ENCODE assay signal across 21 cellular contexts in the genomic region with DNA sequence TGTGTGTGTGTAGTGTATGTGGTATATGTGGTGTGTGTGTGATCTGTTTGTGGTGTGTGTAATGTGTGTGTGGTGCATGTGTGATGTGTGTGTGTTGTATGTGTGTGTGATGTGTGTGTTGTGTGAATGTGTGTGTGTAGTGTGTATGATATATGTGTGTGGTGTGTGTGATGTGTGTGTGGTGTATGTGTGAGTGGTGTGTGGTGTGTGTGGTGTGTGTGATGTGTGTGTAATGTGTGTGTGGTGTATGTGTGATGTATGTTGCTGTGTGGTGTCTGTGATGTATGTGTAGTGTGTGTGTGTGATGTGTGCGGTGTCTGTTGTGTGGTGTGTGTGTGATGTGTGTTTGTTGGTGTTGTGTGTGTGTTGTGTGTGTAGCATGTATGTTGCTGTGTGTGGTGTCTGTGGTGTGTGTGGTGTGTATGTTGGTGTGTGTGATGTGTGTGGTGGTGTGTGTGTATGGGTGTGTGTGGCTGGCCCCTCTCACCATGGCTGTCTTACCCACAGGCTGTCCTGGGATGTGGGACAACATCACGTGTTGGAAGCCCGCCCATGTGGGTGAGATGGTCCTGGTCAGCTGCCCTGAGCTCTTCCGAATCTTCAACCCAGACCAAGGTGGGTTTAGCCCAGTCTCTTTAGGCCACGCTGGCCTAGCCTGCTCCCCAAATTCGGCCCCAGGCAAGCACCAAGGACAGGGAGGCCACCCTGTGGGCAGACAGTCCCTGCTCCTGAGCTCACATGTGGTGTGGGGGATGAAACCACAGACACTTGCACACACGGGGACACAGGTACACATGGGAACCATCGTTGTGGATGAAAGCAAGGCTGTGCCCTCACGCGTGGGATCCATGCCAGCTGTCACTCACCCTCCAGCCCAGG. TPM values are rescaled to one million over a fixed set of nuclear protein-coding genes. Genes with fewer than 3 reads are reported as not detected.
DNase-seq lines count a peak whose midpoint lies in the region; ATAC-seq, FAIRE-seq and TF ChIP-seq lines count a peak whose summit lies in the region.
"Had no signal": no experiment of that assay in that cellular context is flagged by ENCODE, and none has a peak within 500 bp of the region (broad histone marks: within the 10 kb centered on the region; RNA-seq: fewer than 3 reads in every experiment).

No MANE protein-coding gene starts in this region.

- H2BK20ac ChIP-seq in H1 (ENCODE audit: low read length) = peak overlapping the region; percentile 10; the same call in 1 of the 2 replicates

- DNase-seq in GM19239 (ENCODE audit: insufficient read length, low spot score) = no peak
- peak; percentile 25 for DNase-seq in RWPE2 (ENCODE audit: low spot score)
- no peak for DNase-seq in H1 (ENCODE audit: low read depth in 1 of 2, low spot score in 2 of 2)
- DNase-seq in posterior vena cava (ENCODE audit: low spot score) = peak; percentile 58
- DNase-seq: Calu3; CD8-positive, alpha-beta T cell; GF-D8; MM.1S; NCI-H1105; NCI-H2081; NCI-H748 treated with DMSO at 0.1 percent for 48 hours; OCI-M1 had no signal

- H4K8ac ChIP-seq in H1 (ENCODE audit: extremely low read depth, insufficient read depth, low read length) = peak overlapping the region; percentile 15; the same call in 1 of the 2 replicates

- H4K20me1 ChIP-seq in H1 (replicated peaks in 1 of 2; ENCODE audit: control insufficient read depth in 1 of 2, insufficient read depth in 2 of 2, low read length in 2 of 2) = peaks cover 0 to 10% of the 10 kb centered on the region in 2 experiments
- H4K20me1 ChIP-seq: BLaER1 treated with 17β-estradiol and CSF1 and Interleukin-3, amounts not matched to agents 10 nM and 100 nM had no signal

- no peak overlapping the region for H3K18ac ChIP-seq in H1 (ENCODE audit: extremely low read depth, low read length)

- no peak overlapping the region; the same call in 1 of the 2 replicates for H2AK5ac ChIP-seq in H1 (ENCODE audit: low read depth, low read length)

- no peaks in the 10 kb centered on the region for H3K79me2 ChIP-seq in H1 (ENCODE audit: control insufficient read depth in 1 of 2, insufficient read depth in 2 of 2, low read length in 2 of 2)

- H2BK12ac ChIP-seq in H1 (ENCODE audit: low read depth, low read length) = peak overlapping the region; percentile 6; the same call in 1 of the 2 replicates

- no peaks in the 10 kb centered on the region for H3K9me3 ChIP-seq in RWPE2 (ENCODE audit: severe bottlenecking)
- H3K9me3 ChIP-seq in H1 (ENCODE audit: insufficient read depth in 2 of 2, low read depth in 1 of 2, low read length in 1 of 2) = no peaks in the 10 kb centered on the region
- no peaks in the 10 kb centered on the region for H3K9me3 ChIP-seq in gastroesophageal sphincter
- H3K9me3 ChIP-seq: BLaER1 treated with 17β-estradiol and CSF1 and Interleukin-3, amounts not matched to agents 10 nM and 100 nM had no signal

- H2AFZ ChIP-seq in H1 (ENCODE audit: low read length) = no peak overlapping the region

- FAIRE-seq in GM19239 (lab: Jason Lieb, UNC) = peak; percentile 39
- FAIRE-seq in H1 (lab: Jason Lieb, UNC) = peak; percentile 79
- FAIRE-seq: GM18507 had no signal

- no peak overlapping the region for H4K5ac ChIP-seq in H1 (ENCODE audit: insufficient read length, low read depth, low read length)

- H2BK120ac ChIP-seq in H1 (replicated peaks; ENCODE audit: low read depth, low read length) = no peak overlapping the region

- TF ChIP-seq CTCF in RWPE2 (IDR thresholded peaks at IDR 0.05; ENCODE audit: poor library complexity, severe bottlenecking) (no peak), H1 (IDR thresholded peaks at IDR 0.05; ENCODE audit: control extremely low read depth in 1 of 3, insufficient read depth in 1 of 3, low read depth in 1 of 3, low read length in 3 of 3) (no peak), gastroesophageal sphincter (IDR thresholded peaks at IDR 0.05) (no peak)

- H3K79me1 ChIP-seq in H1 (ENCODE audit: low read depth, low read length) = peaks cover 6% of the 10 kb centered on the region

- peak overlapping the region; percentile 62 for H4K91ac ChIP-seq in H1 (replicated peaks; ENCODE audit: insufficient read length, low read length)

- no peak overlapping the region for H2BK5ac ChIP-seq in H1 (ENCODE audit: low read depth, low read length)

- H3K14ac ChIP-seq in H1 (ENCODE audit: insufficient read length) = peak overlapping the region; percentile 38

- intact Hi-C loops in posterior vena cava (cut with DNase I) = no loop called here

- H3K23ac ChIP-seq in H1 (ENCODE audit: insufficient read length) = peak overlapping the region; percentile 86

- H3K4me1 ChIP-seq in RWPE2 (ENCODE audit: insufficient read depth, poor library complexity, severe bottlenecking) = no peaks in the 10 kb centered on the region
- H3K4me1 ChIP-seq in H1 (replicated peaks in 1 of 4; ENCODE audit: control insufficient read depth in 3 of 4, insufficient read depth in 4 of 4, low read length in 3 of 4) = no peaks in the 10 kb centered on the region; a peak in 1 of 7 replicates
- peaks cover 0 to 30% (median 4%) of the 10 kb centered on the region in 3 donors for H3K4me1 ChIP-seq in gastroesophageal sphincter

- peak overlapping the region; percentile 100 for H3K56ac ChIP-seq in H1 (replicated peaks; ENCODE audit: insufficient read length, low read depth, low read length)

- no peak for TF ChIP-seq RAD21 in H1 (IDR thresholded peaks at IDR 0.05 in 1 of 2, conservative IDR thresholded peaks at IDR 0.05 in 1 of 2; ENCODE audit: low read depth in 2 of 2, low read length in 2 of 2)

- H3K9ac ChIP-seq in H1 (replicated peaks in 1 of 4; ENCODE audit: extremely low read depth in 1 of 4, low read depth in 3 of 4, low read length in 3 of 4) = peak overlapping the region in 1 of 4 experiments; percentile 21; a peak in 1 of 7 replicates
- H3K9ac ChIP-seq: BLaER1 treated with 17β-estradiol and CSF1 and Interleukin-3, amounts not matched to agents 10 nM and 100 nM had no signal

- POLR2A ChIA-PET in H1 (lab: Charles Lee; ENCODE audit: partially characterized antibody) = interaction anchor here (0.8 kb wide), 1 partner anchor 13 kb away, joined by 3 read pairs; no protein-coding TSS in a partner anchor

- 0 out of 2 replicates have a peak overlapping the region, but pooled peaks have one; percentile 3 for H2BK15ac ChIP-seq in H1 (ENCODE audit: low read length)

- peaks cover 7% of the 10 kb centered on the region; the same call in 1 of the 2 replicates for H3K23me2 ChIP-seq in H1 (ENCODE audit: low read depth, low read length)

- no peak overlapping the region for H3K4me3 ChIP-seq in RWPE2 (ENCODE audit: severe bottlenecking)
- H3K4me3 ChIP-seq in H1 (ENCODE audit: extremely low read depth in 1 of 4, insufficient read depth in 2 of 4, low read depth in 3 of 4, low read length in 4 of 4) = no peak overlapping the region
- H3K4me3 ChIP-seq in gastroesophageal sphincter = no peak overlapping the region
- H3K4me3 ChIP-seq: BLaER1 treated with 17β-estradiol and CSF1 and Interleukin-3, amounts not matched to agents 10 nM and 100 nM had no signal

- H3K4me2 ChIP-seq in H1 (ENCODE audit: insufficient read depth in 1 of 2, low read depth in 2 of 2, low read length in 2 of 2) = no peak overlapping the region
- H3K4me2 ChIP-seq: BLaER1 treated with 17β-estradiol and CSF1 and Interleukin-3, amounts not matched to agents 10 nM and 100 nM had no signal

- TF ChIP-seq POLR2A in H1 (IDR thresholded peaks at IDR 0.05; ENCODE audit: control extremely low read depth in 1 of 2, low read depth in 2 of 2, low read length in 2 of 2) (no peak), gastroesophageal sphincter (IDR thresholded peaks at IDR 0.05) (no peak)

- H3K36me3 ChIP-seq in RWPE2 (ENCODE audit: low read depth) (no peaks in the 10 kb centered on the region), H1 (ENCODE audit: control insufficient read depth in 2 of 4, insufficient read depth in 4 of 4, low read length in 3 of 4) (no peaks in the 10 kb centered on the region; a peak in 1 of 8 replicates), gastroesophageal sphincter (no peaks in the 10 kb centered on the region)
- H3K36me3 ChIP-seq: BLaER1 treated with 17β-estradiol and CSF1 and Interleukin-3, amounts not matched to agents 10 nM and 100 nM had no signal

- WGBS in H1 (ENCODE audit: extremely low coverage in 1 of 2, insufficient coverage in 1 of 2, insufficient read length in 1 of 2, insufficient replicate concordance in 2 of 2, low coverage in 1 of 2, low lambda C conversion rate in 2 of 2, missing lambda C conversion rate in 1 of 2), 2 experiments = 87 to 100% methylated on average over 1 to 10 of the region's 10 CpGs
- WGBS in gastroesophageal sphincter (ENCODE audit: low coverage in 1 of 2), 2 donors = 69 to 90% methylated on average over 1 to 3 of the region's 10 CpGs

- H3K4ac ChIP-seq in H1 (replicated peaks; ENCODE audit: insufficient read length, low read depth, low read length) = peak overlapping the region; percentile 96

- H3K27ac ChIP-seq in RWPE2 (ENCODE audit: poor library complexity, severe bottlenecking) (no peak overlapping the region), H1 (ENCODE audit: low read depth, low read length) (no peak overlapping the region), gastroesophageal sphincter (no peak overlapping the region)
- H3K27ac ChIP-seq: BLaER1 treated with 17β-estradiol and CSF1 and Interleukin-3, amounts not matched to agents 10 nM and 100 nM; HL-60 had no signal

- no peak for TF ChIP-seq EP300 in H1 (IDR thresholded peaks at IDR 0.05; ENCODE audit: borderline replicate concordance in 1 of 2, low read depth in 2 of 2, low read length in 2 of 2)
- TF ChIP-seq EP300 in gastroesophageal sphincter (IDR thresholded peaks at IDR 0.05) = no peak

- ATAC-seq in RWPE2 (ENCODE audit: low read depth) = no peak
- ATAC-seq in HG03571 (IDR thresholded peaks at IDR 0.05; ENCODE audit: unreplicated experiment) = no peak
- no peak for ATAC-seq in SK-N-SH treated with all-trans-retinoic acid at 6 μM for 48 hours
- ATAC-seq in gastroesophageal sphincter = no peak
- ATAC-seq: CD8-positive, alpha-beta T cell had no signal

- CTCF ChIA-PET in H1 (lab: Charles Lee; ENCODE audit: partially characterized antibody) = interaction anchor here (0.9 to 36.4 kb wide), 5 partner anchors 12 to 45 kb away, joined by 3 to 880 read pairs (median 6); partner anchors contain the start of gene ADCYAP1R1

- H3K27me3 ChIP-seq in RWPE2 (ENCODE audit: insufficient read depth, poor library complexity, severe bottlenecking) = no peaks in the 10 kb centered on the region
- H3K27me3 ChIP-seq in H1 (replicated peaks in 1 of 4; ENCODE audit: control insufficient read depth in 3 of 4, extremely low read depth in 1 of 4, insufficient read depth in 3 of 4, low read length in 3 of 4) = no peaks in the 10 kb centered on the region
- H3K27me3 ChIP-seq in gastroesophageal sphincter = peaks cover 38% of the 10 kb centered on the region
- H3K27me3 ChIP-seq: BLaER1 treated with 17β-estradiol and CSF1 and Interleukin-3, amounts not matched to agents 10 nM and 100 nM had no signal

RNA-seq across cellular contexts. Expression of gene ADCYAP1R1, which starts 25.6 kb away (rescaled TPM):
- 13.7 and 14.6 TPM in 2 replicates for total RNA-seq in H1 (2021; fragmentation: NEBNext Ultra II Directional; extraction: Animal tissue kit (Norgen Biotek cat#: 25700))
- polyA plus RNA-seq in H1 (2011; rRNA removed) = 14.4 and 16.4 TPM in 2 replicates
- 15.8 TPM for polyA plus RNA-seq in H1 (2011; cell fraction: cytosol; rRNA removed)
- 20.0 TPM for polyA plus RNA-seq in H1 (2011; cell fraction: nucleus; rRNA removed)
- polyA plus RNA-seq in H1 (2012, experiment 1 of 2) = 11.8 to 14.0 TPM (median 12.5 TPM) in 4 replicates
- 6.5 TPM for polyA plus RNA-seq in H1 (2012, experiment 2 of 2)
- 6.0 TPM for polyA plus RNA-seq in H1 (2013, experiment 1 of 2)
- polyA plus RNA-seq in H1 (2013, experiment 2 of 2) = 6.7 TPM
- 56.9 and 70.7 TPM in 2 replicates for polyA minus RNA-seq in H1 (2011; rRNA and poly(A)+ RNA removed)
- polyA minus RNA-seq in H1 (2011; cell fraction: cytosol; rRNA and poly(A)+ RNA removed) = 14.1 TPM
- 18.9 TPM for polyA minus RNA-seq in H1 (2011; cell fraction: nucleus; rRNA and poly(A)+ RNA removed)
- total RNA-seq in posterior vena cava (1 to 10 TPM; 1.8 to 4.3 TPM), gastroesophageal sphincter (10 to 100 TPM; 13.9 to 36.3 (median 24.2) TPM)
- total RNA-seq: A673; Calu3; CD8-positive, alpha-beta T cell; NCI-H460; RPMI7951 had no signal

Comparison
In these comparisons a context has a peak if more than half of its experiments do, and no peak if none do; other contexts are left out.
1. DNase-seq: peak in RWPE2 (single experiment) and posterior vena cava (single experiment); none in GM19239 (single experiment) and H1 (0 of 2).